23 cellular contexts compared by ENCODE assay signal in genomic region chr5:71014186-71014585, GRCh38.
"Had no signal": no experiment of that assay in that cellular context is flagged by ENCODE, and none has a peak within 500 bp of the region (broad histone marks: within the 10 kb centered on the region; RNA-seq: fewer than 3 reads in every experiment).

No MANE protein-coding gene starts in this region.

- H3K27me3 ChIP-seq: Peyer's patch, SJSA1 had no signal

- H3K36me3 ChIP-seq: Peyer's patch, SJSA1 had no signal

- H3K4me1 ChIP-seq: Peyer's patch, SJSA1 had no signal

- H3K27ac Mint-ChIP-seq: activated CD8-positive, alpha-beta T cell treated with anti-CD3 and anti-CD28 coated beads, Interleukin-2, amount 10 ng/mL, durations not matched to agents 7 days and 5 days; activated naive CD4-positive, alpha-beta T cell treated with anti-CD3 and anti-CD28 coated beads for 36 hours; activated naive CD8-positive, alpha-beta T cell; brain; T-helper 17 cell had no signal

- H3K9me3 ChIP-seq: Peyer's patch had no signal

- DNase-seq: activated CD4-positive, alpha-beta T cell treated with anti-CD3 and anti-CD28 coated beads, Interleukin-2, amount 50 U/mL, for 1 hour; activated CD4-positive, CD25-positive, alpha-beta regulatory T cell; activated CD8-positive, alpha-beta memory T cell treated with anti-CD3 and anti-CD28 coated beads, Interleukin-2, amount 50 U/mL, for 48 hours; activated CD8-positive, alpha-beta T cell treated with anti-CD3 and anti-CD28 coated beads, Interleukin-2, amount 10 ng/mL, durations not matched to agents 7 days and 5 days; activated gamma-delta T cell; activated naive CD4-positive, alpha-beta T cell treated with anti-CD3 and anti-CD28 coated beads for 36 hours; activated T-cell treated with anti-CD3 and anti-CD28 coated beads, Interleukin-2, amount 50 U/mL, for 1 hour; amygdala; NCI-H1105 treated with DMSO at 0.1 percent for 48 hours; NCI-H1436 treated with DMSO at 0.1 percent for 48 hours; NCI-H187 treated with DMSO at 0.1 percent for 48 hours; NCI-H2081 treated with DMSO at 0.1 percent for 48 hours; NCI-H446; NCI-H524; Peyer's patch; Right ventricle myocardium superior; T-helper 17 cell; T-helper 9 cell had no signal

- H3K27me3 Mint-ChIP-seq: activated naive CD8-positive, alpha-beta T cell; brain; central memory CD8-positive, alpha-beta T cell; T-helper 17 cell had no signal

- H3K9me3 Mint-ChIP-seq: activated naive CD4-positive, alpha-beta T cell treated with anti-CD3 and anti-CD28 coated beads for 36 hours; brain; central memory CD8-positive, alpha-beta T cell had no signal

- H3K36me3 Mint-ChIP-seq: activated naive CD8-positive, alpha-beta T cell; brain had no signal

- H3K4me1 Mint-ChIP-seq: brain; central memory CD8-positive, alpha-beta T cell; T-helper 17 cell had no signal

- ATAC-seq: activated CD8-positive, alpha-beta T cell treated with anti-CD3 and anti-CD28 coated beads, Interleukin-2, amount 10 ng/mL, durations not matched to agents 7 days and 5 days; T-helper 17 cell had no signal

- H3K27ac ChIP-seq: Peyer's patch, RWPE1, SJSA1 had no signal

- H3K4me3 ChIP-seq: Peyer's patch, SJSA1 had no signal

- H3K4me3 Mint-ChIP-seq: activated CD8-positive, alpha-beta T cell treated with anti-CD3 and anti-CD28 coated beads, Interleukin-2, amount 10 ng/mL, durations not matched to agents 7 days and 5 days; activated naive CD4-positive, alpha-beta T cell treated with anti-CD3 and anti-CD28 coated beads for 36 hours; activated naive CD8-positive, alpha-beta T cell; brain; central memory CD8-positive, alpha-beta T cell; T-helper 17 cell had no signal
